2 cellular contexts compared by ENCODE assay signal in the genomic region with DNA sequence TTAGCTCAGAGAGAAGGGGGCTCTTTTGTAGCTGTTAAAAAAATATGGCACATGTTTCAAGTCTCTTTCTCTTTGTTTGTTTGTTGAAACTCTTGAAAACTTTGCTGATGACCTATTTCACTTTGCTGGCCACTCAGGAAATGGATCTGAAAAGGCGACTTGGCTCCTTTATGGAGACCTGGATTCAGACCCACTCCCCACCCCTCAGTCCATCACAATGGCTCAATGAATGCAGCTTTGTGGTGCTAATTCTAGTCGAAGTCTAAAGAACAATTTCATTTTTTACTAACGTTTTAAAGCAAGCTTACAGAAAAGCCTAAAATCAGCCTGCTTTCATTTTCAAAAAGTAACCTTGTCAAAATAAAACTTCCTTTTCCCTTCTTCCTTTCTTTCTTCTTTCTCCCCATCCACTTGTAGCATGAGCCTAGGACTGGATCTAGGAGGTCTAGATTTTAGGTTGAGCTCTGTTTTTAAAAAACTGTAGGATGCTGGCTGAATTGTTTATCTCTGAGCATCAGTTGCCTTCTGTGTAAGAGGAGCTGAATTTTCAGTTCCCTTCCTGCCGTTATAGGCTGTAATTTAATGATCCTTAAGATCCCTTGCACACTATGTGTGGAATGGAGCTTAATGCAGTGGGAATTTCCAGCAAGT.
TF ChIP-seq lines count a peak whose summit lies in the region.

No MANE protein-coding gene starts in this region.

TF ChIP-seq in H1, 55 proteins besides CTCF, POLR2A, EP300 and RAD21:
- TF ChIP-seq SRF (IDR thresholded peaks at IDR 0.05; ENCODE audit: low read depth, low read length) (no peak), TEAD4 (IDR thresholded peaks at IDR 0.05; ENCODE audit: low read depth, low read length) (no peak), SIRT6 (IDR thresholded peaks at IDR 0.05; ENCODE audit: low read length) (no peak), CREB1 (IDR thresholded peaks at IDR 0.05) (no peak), CTBP2 (IDR thresholded peaks at IDR 0.05; ENCODE audit: borderline replicate concordance, insufficient read depth, insufficient read length, low read length) (no peak)

TF ChIP-seq in SK-N-SH, 30 proteins besides CTCF, POLR2A, EP300 and RAD21:
- TF ChIP-seq YY1 (IDR thresholded peaks at IDR 0.05; ENCODE audit: low read depth), result no peak
- TF ChIP-seq FOXJ3 (CRISPR knock-in tag; IDR thresholded peaks at IDR 0.05), result no peak
- TF ChIP-seq, protein P1, sequence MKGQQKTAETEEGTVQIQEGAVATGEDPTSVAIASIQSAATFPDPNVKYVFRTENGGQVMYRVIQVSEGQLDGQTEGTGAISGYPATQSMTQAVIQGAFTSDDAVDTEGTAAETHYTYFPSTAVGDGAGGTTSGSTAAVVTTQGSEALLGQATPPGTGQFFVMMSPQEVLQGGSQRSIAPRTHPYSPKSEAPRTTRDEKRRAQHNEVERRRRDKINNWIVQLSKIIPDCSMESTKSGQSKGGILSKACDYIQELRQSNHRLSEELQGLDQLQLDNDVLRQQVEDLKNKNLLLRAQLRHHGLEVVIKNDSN (IDR thresholded peaks at IDR 0.05; ENCODE audit: borderline replicate concordance, low read depth), result no peak
- TF ChIP-seq FOXM1 (IDR thresholded peaks at IDR 0.05; ENCODE audit: low read depth), result no peak
- no peak for TF ChIP-seq CHD2 (IDR thresholded peaks at IDR 0.05; ENCODE audit: low read length, partially characterized antibody)
- no peak for TF ChIP-seq JUND (IDR thresholded peaks at IDR 0.05)
- TF ChIP-seq FOSL2 (IDR thresholded peaks at IDR 0.05; ENCODE audit: borderline replicate concordance, low read depth), result no peak
- no peak for TF ChIP-seq TAF1 (IDR thresholded peaks at IDR 0.05; ENCODE audit: borderline replicate concordance, low read depth, low read length)
- no peak for TF ChIP-seq ZBTB33 (IDR thresholded peaks at IDR 0.05; ENCODE audit: borderline replicate concordance, low read depth)
- no peak for TF ChIP-seq RCOR1 (IDR thresholded peaks at IDR 0.05; ENCODE audit: low read length)
- TF ChIP-seq GABPA (IDR thresholded peaks at IDR 0.05; ENCODE audit: low read depth), result no peak
- TF ChIP-seq MAX (IDR thresholded peaks at IDR 0.05; ENCODE audit: low read depth), result no peak
- TF ChIP-seq ELF1 (IDR thresholded peaks at IDR 0.05), result no peak
- no peak for TF ChIP-seq TEAD4 (IDR thresholded peaks at IDR 0.05; ENCODE audit: borderline replicate concordance, insufficient read depth)
TF ChIP-seq in SK-N-SH: peak in this region for 0.
